Comparison of ENCODE assay signal across 8 cellular contexts in the genomic region with DNA sequence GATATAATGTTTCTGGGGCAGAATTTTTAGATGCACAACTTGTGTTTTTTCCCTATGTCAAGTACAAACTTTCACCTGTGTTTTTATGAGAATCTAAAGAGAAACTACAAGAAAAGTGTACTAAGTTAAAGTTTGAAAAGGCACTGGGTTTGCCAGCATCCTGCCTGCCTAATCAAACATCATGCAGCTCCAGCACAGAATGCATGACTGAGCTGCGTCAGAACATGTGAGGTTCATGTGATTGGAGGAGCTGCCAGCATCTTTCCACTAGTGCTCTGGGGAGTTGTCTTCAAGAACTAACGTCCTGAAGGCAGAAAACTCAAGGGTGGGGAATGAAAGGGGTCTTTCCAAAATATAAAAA. TPM values are rescaled to one million over a fixed set of nuclear protein-coding genes. Genes with fewer than 3 reads are reported as not detected.
DNase-seq lines count a peak whose midpoint lies in the region; ATAC-seq and TF ChIP-seq lines count a peak whose summit lies in the region.

No MANE protein-coding gene starts in this region.

- H3K36me3 Mint-ChIP-seq in T-cell = no peaks in the 10 kb centered on the region
- peaks cover 12% of the 10 kb centered on the region for H3K36me3 Mint-ChIP-seq in stimulated activated memory B cell treated with anti-CD40 and anti-IgM and Interleukin-4, amounts not matched to agents 10 μg/mL and 1 μg/mL and 100 μg/mL, for 72 hours

- H3K9me3 Mint-ChIP-seq in T-cell = no peaks in the 10 kb centered on the region
- H3K9me3 Mint-ChIP-seq in stimulated activated memory B cell treated with anti-CD40 and anti-IgM and Interleukin-4, amounts not matched to agents 10 μg/mL and 1 μg/mL and 100 μg/mL, for 72 hours = peaks cover 5% of the 10 kb centered on the region

- DNase-seq in NCI-H2171 treated with DMSO at 0.1 percent for 48 hours (lab: John Stamatoyannopoulos, UW) (peak; percentile 4), NCI-H2171 (lab: John Stamatoyannopoulos, UW) (no peak), T-cell (peak in 31 of 34 experiments; percentile 10 to 75 (median 44)), fibroblast of pulmonary artery (ENCODE audit: low read depth) (peak; percentile 88), NCI-H1417 treated with DMSO at 0.1 percent for 48 hours (lab: John Stamatoyannopoulos, UW) (no peak)
- no peak for DNase-seq in effector CD8-positive, alpha-beta T cell (lab: John Stamatoyannopoulos, UW)

- peak overlapping the region in 1 of 3 donors; percentile 6 for H3K4me3 Mint-ChIP-seq in T-cell
- peak overlapping the region; percentile 71 for H3K4me3 Mint-ChIP-seq in stimulated activated memory B cell treated with anti-CD40 and anti-IgM and Interleukin-4, amounts not matched to agents 10 μg/mL and 1 μg/mL and 100 μg/mL, for 72 hours

- TF ChIP-seq CTCF in fibroblast of pulmonary artery (IDR thresholded peaks at IDR 0.05; ENCODE audit: low read length, missing control alignments) = no peak

- peaks cover 51 to 69% (median 66%) of the 10 kb centered on the region in 3 donors for H3K4me1 Mint-ChIP-seq in T-cell
- peaks cover 70% of the 10 kb centered on the region for H3K4me1 Mint-ChIP-seq in stimulated activated memory B cell treated with anti-CD40 and anti-IgM and Interleukin-4, amounts not matched to agents 10 μg/mL and 1 μg/mL and 100 μg/mL, for 72 hours

- ATAC-seq in HG02840 (IDR thresholded peaks at IDR 0.05; ENCODE audit: low FRiP score, unreplicated experiment) = peak; percentile 41
- peak; percentile 73 to 89 (median 78) for ATAC-seq in T-cell (replicated peaks in 1 of 4)
- ATAC-seq in stimulated activated memory B cell treated with anti-CD40 and anti-IgM and Interleukin-4, amounts not matched to agents 10 μg/mL and 1 μg/mL and 100 μg/mL, for 72 hours = peak; percentile 89

- H3K27me3 Mint-ChIP-seq in T-cell = no peaks in the 10 kb centered on the region
- H3K27me3 Mint-ChIP-seq in stimulated activated memory B cell treated with anti-CD40 and anti-IgM and Interleukin-4, amounts not matched to agents 10 μg/mL and 1 μg/mL and 100 μg/mL, for 72 hours = no peaks in the 10 kb centered on the region

- H3K4me3 ChIP-seq in fibroblast of pulmonary artery (replicated peaks; ENCODE audit: low read depth, low read length) = no peak overlapping the region

- CTCF ChIA-PET in T-cell (lab: Charles Lee) = interaction anchor here (0.6 to 2.8 kb wide), 6 partner anchors 11 to 396 kb away, joined by 3 to 11 read pairs (median 3); a partner anchor contains a TSS

- H3K27ac Mint-ChIP-seq in T-cell = peak overlapping the region; percentile 77 to 79
- peak overlapping the region; percentile 95 for H3K27ac Mint-ChIP-seq in stimulated activated memory B cell treated with anti-CD40 and anti-IgM and Interleukin-4, amounts not matched to agents 10 μg/mL and 1 μg/mL and 100 μg/mL, for 72 hours

- POLR2A ChIA-PET in T-cell (lab: Charles Lee) = interaction anchor here (0.8 to 1.4 kb wide), 4 partner anchors 23 to 132 kb away, joined by 3 to 4 read pairs (median 3); a partner anchor contains a TSS

RNA-seq across cellular contexts. Expression of a gene that starts 46.1 kb away (rescaled TPM):
- total RNA-seq in T-cell = 10 to 100 TPM; 22.2 to 29.9 (median 22.9) TPM

Comparison
In these comparisons a context has a peak if more than half of its experiments do, and no peak if none do; other contexts are left out.
1. DNase-seq: peak in NCI-H2171 treated with DMSO at 0.1 percent for 48 hours (single experiment), T-cell (31 of 34) and fibroblast of pulmonary artery (single experiment); none in NCI-H2171 (single experiment), effector CD8-positive, alpha-beta T cell (single experiment) and NCI-H1417 treated with DMSO at 0.1 percent for 48 hours (single experiment).
2. Peak in every context shown above with its lines, with median percentiles within 50 percentile points of each other: ATAC-seq.